Comparison of ENCODE assay signal across 1 cellular context in genomic region chr3:50633233-50633795, GRCh38.
TF ChIP-seq lines count a peak whose summit lies in the region.

No MANE protein-coding gene starts in this region.

TF ChIP-seq in K562, 482 proteins besides CTCF, POLR2A, EP300 and RAD21:
- peak; percentile 20; the same call in 1 of the 2 replicates for TF ChIP-seq EGR1 (conservative IDR thresholded peaks at IDR 0.05)
- no peak for TF ChIP-seq ZNF398 (CRISPR knock-in tag; IDR thresholded peaks at IDR 0.05)
